8 cellular contexts compared by ENCODE assay signal in genomic region chr2:54330226-54331094, GRCh38.
DNase-seq lines count a peak whose midpoint lies in the region; TF ChIP-seq lines count a peak whose summit lies in the region.

No MANE protein-coding gene starts in this region.

- peaks cover 12% of the 10 kb centered on the region for H3K4me1 Mint-ChIP-seq in stimulated activated naive CD8-positive, alpha-beta T cell treated with anti-CD3 and anti-CD28 coated beads, Interleukin-15, Interleukin-2, amounts not matched to agents 100 ng/mL and 50 ng/mL, for 24 hours (ENCODE audit: low read depth)

- TF ChIP-seq RAD21 in neural cell (conservative IDR thresholded peaks at IDR 0.05): peak; percentile 56

- H3K27ac ChIP-seq in MM.1S (ENCODE audit: low read length) (no peak overlapping the region), SJCRH30 (peak overlapping the region; percentile 59), neural cell (ENCODE audit: low read length) (peak overlapping the region; percentile 90)

- peak; percentile 35 for TF ChIP-seq EP300 in neural cell (conservative IDR thresholded peaks at IDR 0.05; ENCODE audit: poor library complexity, severe bottlenecking)

- no peaks in the 10 kb centered on the region for H3K36me3 Mint-ChIP-seq in stimulated activated naive CD8-positive, alpha-beta T cell treated with anti-CD3 and anti-CD28 coated beads, Interleukin-15, Interleukin-2, amounts not matched to agents 100 ng/mL and 50 ng/mL, for 24 hours (ENCODE audit: low read depth)

- H3K27me3 ChIP-seq in MM.1S (replicated peaks; ENCODE audit: insufficient read depth, low read length) (no peaks in the 10 kb centered on the region), SJCRH30 (no peaks in the 10 kb centered on the region), neural cell (ENCODE audit: insufficient read depth, low read depth, low read length) (no peaks in the 10 kb centered on the region)

- peak overlapping the region; percentile 90 for H2AFZ ChIP-seq in MM.1S (ENCODE audit: low read length)
- H2AFZ ChIP-seq in neural cell (ENCODE audit: low read depth, low read length): peak overlapping the region; percentile 48

- no peaks in the 10 kb centered on the region for H3K9me2 ChIP-seq in MM.1S (replicated peaks; ENCODE audit: insufficient read depth, low read length)
- H3K9me2 ChIP-seq in neural cell (ENCODE audit: insufficient read depth, low read length): no peaks in the 10 kb centered on the region

- TF ChIP-seq CTCF in MM.1S (IDR thresholded peaks at IDR 0.05; ENCODE audit: low read length) (no peak), foreskin fibroblast (IDR thresholded peaks at IDR 0.05; ENCODE audit: low read depth, low read length) (no peak), neural cell (IDR thresholded peaks at IDR 0.05; ENCODE audit: poor library complexity, severe bottlenecking) (no peak)

- peaks cover 29% of the 10 kb centered on the region for H3K27me3 Mint-ChIP-seq in stimulated activated naive CD8-positive, alpha-beta T cell treated with anti-CD3 and anti-CD28 coated beads, Interleukin-15, Interleukin-2, amounts not matched to agents 100 ng/mL and 50 ng/mL, for 24 hours

- no peaks in the 10 kb centered on the region for H4K20me1 ChIP-seq in MM.1S (ENCODE audit: insufficient read depth, low read length)
- no peaks in the 10 kb centered on the region for H4K20me1 ChIP-seq in neural cell (ENCODE audit: insufficient read depth)

- H3K4me3 ChIP-seq in MM.1S (ENCODE audit: low read length) (peak overlapping the region; percentile 71), SJCRH30 (peak overlapping the region; percentile 63), foreskin fibroblast (ENCODE audit: low read depth in 1 of 2, low read length in 2 of 2) (peak overlapping the region; percentile 68 to 80), neural cell (ENCODE audit: low read length) (peak overlapping the region; percentile 72)

- H3K4me1 ChIP-seq in MM.1S (ENCODE audit: low read length): peaks cover 7% of the 10 kb centered on the region
- peaks cover 10% of the 10 kb centered on the region for H3K4me1 ChIP-seq in SJCRH30

- H3F3A ChIP-seq in MM.1S (ENCODE audit: insufficient read depth, low read length): no peaks in the 10 kb centered on the region
- H3F3A ChIP-seq in neural cell (ENCODE audit: insufficient read depth, low read length, poor library complexity, severe bottlenecking): no peaks in the 10 kb centered on the region

- H3K27ac Mint-ChIP-seq in stimulated activated naive CD8-positive, alpha-beta T cell treated with anti-CD3 and anti-CD28 coated beads, Interleukin-15, Interleukin-2, amounts not matched to agents 100 ng/mL and 50 ng/mL, for 24 hours: peak overlapping the region; percentile 78

- peak overlapping the region; percentile 43; the same call in 1 of the 2 replicates for H3K9ac ChIP-seq in MM.1S (ENCODE audit: low read length)
- H3K9ac ChIP-seq in neural cell (ENCODE audit: low read length): peak overlapping the region; percentile 82

- DNase-seq in ELF-1 (ENCODE audit: low read depth, low spot score) (peak; percentile 94), HCEC 1CT (peak; percentile 94), MM.1S (peak; percentile 94), SJCRH30 (peak; percentile 99 to 100), foreskin fibroblast (peak; percentile 95 to 99)
- DNase-seq in activated naive CD4-positive, alpha-beta T cell (lab: John Stamatoyannopoulos, UW): peak; percentile 46 to 75 (median 58)

- H3K9me3 ChIP-seq in MM.1S (replicated peaks; ENCODE audit: insufficient read depth, low read length) (no peaks in the 10 kb centered on the region), SJCRH30 (replicated peaks) (no peaks in the 10 kb centered on the region), neural cell (ENCODE audit: low read length) (no peaks in the 10 kb centered on the region)

- H3K4me3 Mint-ChIP-seq in stimulated activated naive CD8-positive, alpha-beta T cell treated with anti-CD3 and anti-CD28 coated beads, Interleukin-15, Interleukin-2, amounts not matched to agents 100 ng/mL and 50 ng/mL, for 24 hours: peak overlapping the region; percentile 82

- peak overlapping the region; percentile 98 for H3K4me2 ChIP-seq in MM.1S (ENCODE audit: low read depth, low read length)
- peak overlapping the region; percentile 93 for H3K4me2 ChIP-seq in neural cell (ENCODE audit: low read length)

- H3K79me2 ChIP-seq in MM.1S (ENCODE audit: low read length) (no peaks in the 10 kb centered on the region), neural cell (replicated peaks; ENCODE audit: insufficient read depth, low read length) (no peaks in the 10 kb centered on the region)

- no peaks in the 10 kb centered on the region for H3K36me3 ChIP-seq in MM.1S (replicated peaks; ENCODE audit: insufficient read depth, low read length)
- no peaks in the 10 kb centered on the region for H3K36me3 ChIP-seq in SJCRH30
- no peaks in the 10 kb centered on the region for H3K36me3 ChIP-seq in neural cell (ENCODE audit: insufficient read depth, low read length)

- H3K9me3 Mint-ChIP-seq in stimulated activated naive CD8-positive, alpha-beta T cell treated with anti-CD3 and anti-CD28 coated beads, Interleukin-15, Interleukin-2, amounts not matched to agents 100 ng/mL and 50 ng/mL, for 24 hours: no peaks in the 10 kb centered on the region

TF ChIP-seq in neural cell, 6 proteins besides CTCF, POLR2A, EP300 and RAD21:
- TF ChIP-seq SMC3 (conservative IDR thresholded peaks at IDR 0.05; ENCODE audit: poor library complexity) (peak; percentile 62), REST (IDR thresholded peaks at IDR 0.05; ENCODE audit: borderline replicate concordance) (peak; percentile 51), POLR2AphosphoS5 (IDR thresholded peaks at IDR 0.05) (peak; percentile 96), TAF1 (IDR thresholded peaks at IDR 0.05; ENCODE audit: low read depth) (peak; percentile 7), MXI1 (conservative IDR thresholded peaks at IDR 0.05; ENCODE audit: poor library complexity, severe bottlenecking) (peak; percentile 80), EZH2 (IDR thresholded peaks at IDR 0.05; ENCODE audit: borderline replicate concordance, insufficient read depth, low read length, poor library complexity, severe bottlenecking) (no peak)
